1 cellular context compared by ENCODE assay signal in genomic region chr2:183126635-183127034, GRCh38.
TF ChIP-seq lines count a peak whose summit lies in the region.

No MANE protein-coding gene starts in this region.

TF ChIP-seq in HepG2, 621 proteins besides CTCF, POLR2A, EP300 and RAD21:
- TF ChIP-seq, protein P1, sequence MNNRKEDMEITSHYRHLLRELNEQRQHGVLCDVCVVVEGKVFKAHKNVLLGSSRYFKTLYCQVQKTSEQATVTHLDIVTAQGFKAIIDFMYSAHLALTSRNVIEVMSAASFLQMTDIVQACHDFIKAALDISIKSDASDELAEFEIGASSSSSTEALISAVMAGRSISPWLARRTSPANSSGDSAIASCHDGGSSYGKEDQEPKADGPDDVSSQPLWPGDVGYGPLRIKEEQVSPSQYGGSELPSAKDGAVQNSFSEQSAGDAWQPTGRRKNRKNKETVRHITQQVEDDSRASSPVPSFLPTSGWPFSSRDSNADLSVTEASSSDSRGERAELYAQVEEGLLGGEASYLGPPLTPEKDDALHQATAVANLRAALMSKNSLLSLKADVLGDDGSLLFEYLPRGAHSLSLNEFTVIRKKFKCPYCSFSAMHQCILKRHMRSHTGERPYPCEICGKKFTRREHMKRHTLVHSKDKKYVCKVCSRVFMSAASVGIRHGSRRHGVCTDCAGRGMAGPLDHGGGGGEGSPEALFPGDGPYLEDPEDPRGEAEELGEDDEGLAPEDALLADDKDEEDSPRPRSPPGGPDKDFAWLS (CRISPR knock-in tag; IDR thresholded peaks at IDR 0.05; ENCODE audit: borderline replicate concordance) = no peak
- no peak for TF ChIP-seq TBX3 (IDR thresholded peaks at IDR 0.05; ENCODE audit: borderline replicate concordance)
- no peak for TF ChIP-seq SAP130 (CRISPR knock-in tag; IDR thresholded peaks at IDR 0.05; ENCODE audit: low read depth)
- TF ChIP-seq FOXA3 (CRISPR knock-in tag; IDR thresholded peaks at IDR 0.05) = no peak
- TF ChIP-seq ZFP1 (CRISPR knock-in tag; IDR thresholded peaks at IDR 0.05) = no peak
